14 cellular contexts compared by ENCODE assay signal in genomic region chr2:44550571-44550970, GRCh38.
DNase-seq lines count a peak whose midpoint lies in the region; ATAC-seq, FAIRE-seq and TF ChIP-seq lines count a peak whose summit lies in the region.
"Had no signal": no experiment of that assay in that cellular context is flagged by ENCODE, and none has a peak within 500 bp of the region (broad histone marks: within the 10 kb centered on the region; RNA-seq: fewer than 3 reads in every experiment).

No MANE protein-coding gene starts in this region.

- no peak for DNase-seq in activated naive CD8-positive, alpha-beta T cell treated with anti-CD3 and anti-CD28 coated beads, Interleukin-2, amount 50 U/mL, for 24 hours
- no peak for DNase-seq in activated naive CD8-positive, alpha-beta T cell treated with anti-CD3 and anti-CD28 coated beads for 36 hours
- DNase-seq in M059J (ENCODE audit: low read depth) (peak; percentile 22), GM12878 (ENCODE audit: low read depth, low spot score) (no peak), A673 (ENCODE audit: low spot score) (no peak), GM23338 (ENCODE audit: low spot score) (no peak), NCI-H226 (no peak)
- DNase-seq in stimulated activated naive CD8-positive, alpha-beta T cell treated with anti-CD3 and anti-CD28 coated beads, Interleukin-15, amount 100 ng/mL, for 72 hours, result no peak
- DNase-seq: activated CD4-positive, alpha-beta T cell treated with anti-CD3 and anti-CD28 coated beads, Interleukin-2, amount 10 ng/mL, durations not matched to agents 7 days and 5 days; DMS 273 treated with DMSO at 0.1 percent for 48 hours had no signal

- no peak overlapping the region for H3K4me3 Mint-ChIP-seq in activated naive CD8-positive, alpha-beta T cell treated with anti-CD3 and anti-CD28 coated beads, Interleukin-2, amount 50 U/mL, for 24 hours
- no peak overlapping the region for H3K4me3 Mint-ChIP-seq in activated naive CD8-positive, alpha-beta T cell treated with anti-CD3 and anti-CD28 coated beads for 36 hours
- no peak overlapping the region for H3K4me3 Mint-ChIP-seq in stimulated activated naive CD8-positive, alpha-beta T cell treated with anti-CD3 and anti-CD28 coated beads, Interleukin-15, amount 100 ng/mL, for 72 hours
- no peak overlapping the region for H3K4me3 Mint-ChIP-seq in GM23338
- H3K4me3 Mint-ChIP-seq: activated CD4-positive, alpha-beta T cell treated with anti-CD3 and anti-CD28 coated beads, Interleukin-2, amount 10 ng/mL, durations not matched to agents 7 days and 5 days had no signal

- TF ChIP-seq CTCF in GM12878 (IDR thresholded peaks at IDR 0.05 in 2 of 3, conservative IDR thresholded peaks at IDR 0.05 in 1 of 3; ENCODE audit: control insufficient read depth in 2 of 3, extremely low read depth in 1 of 3, insufficient read depth in 1 of 3, low read depth in 3 of 3, low read length in 3 of 3), result no peak
- TF ChIP-seq CTCF in A673 (conservative IDR thresholded peaks at IDR 0.05; ENCODE audit: low read depth, low read length), result no peak
- no peak for TF ChIP-seq CTCF in GM23338 (conservative IDR thresholded peaks at IDR 0.05; ENCODE audit: low read depth in 2 of 2)

- H3K9me3 ChIP-seq in GM12878 (replicated peaks; ENCODE audit: control insufficient read depth, insufficient read depth, low read length) (no peaks in the 10 kb centered on the region), A673 (ENCODE audit: low read depth, low read length, poor library complexity, severe bottlenecking) (no peaks in the 10 kb centered on the region)
- H3K9me3 ChIP-seq: ascending aorta, gastroesophageal sphincter, tibial nerve had no signal

- H3K9ac ChIP-seq in GM12878 (ENCODE audit: control insufficient read depth, insufficient read depth, low read length), result no peak overlapping the region
- H3K9ac ChIP-seq: parathyroid adenoma had no signal

- peaks cover 10% of the 10 kb centered on the region for H3K36me3 Mint-ChIP-seq in activated naive CD8-positive, alpha-beta T cell treated with anti-CD3 and anti-CD28 coated beads, Interleukin-2, amount 50 U/mL, for 24 hours (ENCODE audit: low read depth)
- peaks cover 14% of the 10 kb centered on the region for H3K36me3 Mint-ChIP-seq in activated naive CD8-positive, alpha-beta T cell treated with anti-CD3 and anti-CD28 coated beads for 36 hours
- H3K36me3 Mint-ChIP-seq in GM23338 (ENCODE audit: low read depth), result 0 out of 3 replicates have a peak, but pooled peaks cover under 1% of the 10 kb centered on the region

- H4K20me1 ChIP-seq in GM12878 (ENCODE audit: control insufficient read depth, insufficient read depth) (no peaks in the 10 kb centered on the region), GM23338 (replicated peaks; ENCODE audit: insufficient read depth) (no peaks in the 10 kb centered on the region)

- FAIRE-seq in GM12878 (lab: Jason Lieb, UNC), result peak; percentile 59

- TF ChIP-seq EP300 in GM12878 (IDR thresholded peaks at IDR 0.05; ENCODE audit: borderline replicate concordance in 1 of 2, control insufficient read depth in 1 of 2, low read depth in 2 of 2, low read length in 2 of 2), result no peak

- TF ChIP-seq RAD21 in GM12878 (IDR thresholded peaks at IDR 0.05; ENCODE audit: insufficient read depth, low read depth, low read length), result no peak

- H3K4me2 ChIP-seq in GM12878 (ENCODE audit: control insufficient read depth, insufficient read depth) (no peak overlapping the region), GM23338 (no peak overlapping the region)

- H3K27ac Mint-ChIP-seq in activated naive CD8-positive, alpha-beta T cell treated with anti-CD3 and anti-CD28 coated beads, Interleukin-2, amount 50 U/mL, for 24 hours, result no peak overlapping the region
- no peak overlapping the region for H3K27ac Mint-ChIP-seq in activated naive CD8-positive, alpha-beta T cell treated with anti-CD3 and anti-CD28 coated beads for 36 hours
- H3K27ac Mint-ChIP-seq in stimulated activated naive CD8-positive, alpha-beta T cell treated with anti-CD3 and anti-CD28 coated beads, Interleukin-15, amount 100 ng/mL, for 72 hours, result no peak overlapping the region
- no peak overlapping the region for H3K27ac Mint-ChIP-seq in GM23338
- H3K27ac Mint-ChIP-seq: activated CD4-positive, alpha-beta T cell treated with anti-CD3 and anti-CD28 coated beads, Interleukin-2, amount 10 ng/mL, durations not matched to agents 7 days and 5 days had no signal

- H3K4me1 Mint-ChIP-seq in activated naive CD8-positive, alpha-beta T cell treated with anti-CD3 and anti-CD28 coated beads, Interleukin-2, amount 50 U/mL, for 24 hours, result peaks cover 15% of the 10 kb centered on the region
- peaks cover 6% of the 10 kb centered on the region for H3K4me1 Mint-ChIP-seq in activated naive CD8-positive, alpha-beta T cell treated with anti-CD3 and anti-CD28 coated beads for 36 hours
- H3K4me1 Mint-ChIP-seq in stimulated activated naive CD8-positive, alpha-beta T cell treated with anti-CD3 and anti-CD28 coated beads, Interleukin-15, amount 100 ng/mL, for 72 hours, result no peaks in the 10 kb centered on the region
- H3K4me1 Mint-ChIP-seq in GM23338, result peaks cover 36% of the 10 kb centered on the region

- SMC1A ChIA-PET in GM12878 (lab: Charles Lee; ENCODE audit: uncharacterized antibody, unreplicated experiment), result interaction anchor here (1.3 kb wide), 1 partner anchor 9 kb away, joined by 4 read pairs; no protein-coding TSS in a partner anchor

- POLR2A ChIA-PET in GM12878 (lab: Charles Lee), result interaction anchor here (0.6 kb wide), 1 partner anchor 984 kb away, joined by 3 read pairs; no protein-coding TSS in a partner anchor
- POLR2A ChIA-PET in A673 (lab: Charles Lee; ENCODE audit: low non-redundant PET), result no interaction called here

- CTCF ChIA-PET in GM12878 (lab: Yijun Ruan, JAX), result interaction anchor here (0.6 to 1.4 kb wide), 5 partner anchors 8 to 71 kb away, joined by 3 read pairs; no protein-coding TSS in a partner anchor
- CTCF ChIA-PET in A673 (lab: Charles Lee), result no interaction called here

- peak; percentile 66 for ATAC-seq in activated naive CD8-positive, alpha-beta T cell treated with anti-CD3 and anti-CD28 coated beads, Interleukin-2, amount 50 U/mL, for 24 hours
- ATAC-seq in GM12878 (peak; percentile 70), GM23338 (no peak)
- peak; percentile 28 for ATAC-seq in stimulated activated naive CD8-positive, alpha-beta T cell treated with anti-CD3 and anti-CD28 coated beads, Interleukin-15, amount 100 ng/mL, for 72 hours
- ATAC-seq: gastroesophageal sphincter had no signal

- H3K79me2 ChIP-seq in GM12878 (ENCODE audit: control insufficient read depth, insufficient read depth, low read length), result no peaks in the 10 kb centered on the region
- H3K79me2 ChIP-seq in GM23338 (replicated peaks; ENCODE audit: insufficient read depth), result no peaks in the 10 kb centered on the region
- H3K79me2 ChIP-seq: parathyroid adenoma had no signal

- H3K27me3 ChIP-seq in GM12878 (replicated peaks in 1 of 2; ENCODE audit: control insufficient read depth in 2 of 2, insufficient read depth in 2 of 2, low read length in 1 of 2) (no peaks in the 10 kb centered on the region), A673 (replicated peaks; ENCODE audit: insufficient read depth, low read depth, low read length, poor library complexity) (no peaks in the 10 kb centered on the region), GM23338 (ENCODE audit: insufficient read depth) (no peaks in the 10 kb centered on the region)
- H3K27me3 ChIP-seq: ascending aorta, gastroesophageal sphincter, tibial nerve had no signal

- H3K27me3 Mint-ChIP-seq in activated naive CD8-positive, alpha-beta T cell treated with anti-CD3 and anti-CD28 coated beads, Interleukin-2, amount 50 U/mL, for 24 hours, result no peaks in the 10 kb centered on the region
- H3K27me3 Mint-ChIP-seq in activated naive CD8-positive, alpha-beta T cell treated with anti-CD3 and anti-CD28 coated beads for 36 hours, result no peaks in the 10 kb centered on the region
- no peaks in the 10 kb centered on the region for H3K27me3 Mint-ChIP-seq in stimulated activated naive CD8-positive, alpha-beta T cell treated with anti-CD3 and anti-CD28 coated beads, Interleukin-15, amount 100 ng/mL, for 72 hours
- peaks cover 2% of the 10 kb centered on the region for H3K27me3 Mint-ChIP-seq in GM23338 (ENCODE audit: insufficient read depth, low read depth, poor library complexity)
- H3K27me3 Mint-ChIP-seq: activated CD4-positive, alpha-beta T cell treated with anti-CD3 and anti-CD28 coated beads, Interleukin-2, amount 10 ng/mL, durations not matched to agents 7 days and 5 days had no signal

- no peak for TF ChIP-seq POLR2A in GM12878 (IDR thresholded peaks at IDR 0.05; ENCODE audit: low read depth, low read length)

- intact Hi-C loops in GM12878 (cut with micrococcal nuclease; ENCODE audit: unreplicated experiment), result no loop called here
- intact Hi-C loops in A673 (cut with micrococcal nuclease; ENCODE audit: unreplicated experiment), result no loop called here

- 39% methylated on average over 2 of the region's 2 CpGs for WGBS in GM12878 (ENCODE audit: insufficient coverage, insufficient replicate concordance, low lambda C conversion rate, missing lambda C conversion rate)

- no peak overlapping the region for H3K27ac ChIP-seq in GM12878 (ENCODE audit: control insufficient read depth, insufficient read depth)
- H3K27ac ChIP-seq in A673 (ENCODE audit: low read depth, low read length, poor library complexity, severe bottlenecking), result no peak overlapping the region
- no peak overlapping the region for H3K27ac ChIP-seq in GM23338 (ENCODE audit: low read depth)
- H3K27ac ChIP-seq: ascending aorta, gastroesophageal sphincter, parathyroid adenoma, tibial nerve had no signal

- H3K9me3 Mint-ChIP-seq in activated naive CD8-positive, alpha-beta T cell treated with anti-CD3 and anti-CD28 coated beads, Interleukin-2, amount 50 U/mL, for 24 hours, result no peaks in the 10 kb centered on the region
- H3K9me3 Mint-ChIP-seq in activated naive CD8-positive, alpha-beta T cell treated with anti-CD3 and anti-CD28 coated beads for 36 hours, result no peaks in the 10 kb centered on the region
- peaks cover 0 to 7% of the 10 kb centered on the region in 2 donors for H3K9me3 Mint-ChIP-seq in stimulated activated naive CD8-positive, alpha-beta T cell treated with anti-CD3 and anti-CD28 coated beads, Interleukin-15, amount 100 ng/mL, for 72 hours
- no peaks in the 10 kb centered on the region for H3K9me3 Mint-ChIP-seq in GM23338
- H3K9me3 Mint-ChIP-seq: activated CD4-positive, alpha-beta T cell treated with anti-CD3 and anti-CD28 coated beads, Interleukin-2, amount 10 ng/mL, durations not matched to agents 7 days and 5 days had no signal

- peaks cover 5% of the 10 kb centered on the region for H3K4me1 ChIP-seq in GM12878 (ENCODE audit: control insufficient read depth, insufficient read depth, low read length)
- peaks cover 19% of the 10 kb centered on the region for H3K4me1 ChIP-seq in A673 (ENCODE audit: insufficient read depth, low read length, poor library complexity, severe bottlenecking)
- peaks cover 41% of the 10 kb centered on the region for H3K4me1 ChIP-seq in GM23338 (ENCODE audit: insufficient read depth)
- H3K4me1 ChIP-seq: gastroesophageal sphincter, tibial nerve had no signal

- H2AFZ ChIP-seq in GM12878 (ENCODE audit: control insufficient read depth, low read depth, low read length) (no peak overlapping the region), GM23338 (no peak overlapping the region)
- H2AFZ ChIP-seq: parathyroid adenoma had no signal

- in situ Hi-C loops in GM12878 (cut with MboI), result loop anchor here (10.0 kb wide), 1 partner anchor 404 kb away; no protein-coding TSS in a partner anchor

- RAD21 ChIA-PET in GM12878 (lab: Charles Lee; ENCODE audit: unreplicated experiment), result no interaction called here

- no peaks in the 10 kb centered on the region for H3K9me2 ChIP-seq in GM23338 (ENCODE audit: insufficient read depth)

- H3K4me3 ChIP-seq in GM12878 (no peak overlapping the region), A673 (ENCODE audit: low read depth, low read length, poor library complexity, severe bottlenecking) (no peak overlapping the region), GM23338 (no peak overlapping the region)
- H3K4me3 ChIP-seq: ascending aorta, gastroesophageal sphincter, tibial nerve had no signal

- BruUV-seq in GM12878 (replicated peaks; lab: Mats Ljungman, UMichigan) (no TSS peak), A673 (replicated peaks; lab: Mats Ljungman, UMichigan) (no TSS peak)

- no peaks in the 10 kb centered on the region for H3F3A ChIP-seq in GM23338 (replicated peaks; ENCODE audit: low read depth)

- no peaks in the 10 kb centered on the region for H3K36me3 ChIP-seq in GM12878 (ENCODE audit: control insufficient read depth in 2 of 2, insufficient read depth in 2 of 2, low read length in 1 of 2)
- no peaks in the 10 kb centered on the region for H3K36me3 ChIP-seq in A673 (ENCODE audit: insufficient read depth, low read length, poor library complexity, severe bottlenecking)
- H3K36me3 ChIP-seq in GM23338 (ENCODE audit: insufficient read depth), result no peaks in the 10 kb centered on the region
- H3K36me3 ChIP-seq: ascending aorta, gastroesophageal sphincter, tibial nerve had no signal
